8 cellular contexts compared by ENCODE assay signal in genomic region chr16:8960788-8961109, GRCh38. TPM values are rescaled to one million over a fixed set of nuclear protein-coding genes. Genes with fewer than 3 reads are reported as not detected.
DNase-seq lines count a peak whose midpoint lies in the region; ATAC-seq and TF ChIP-seq lines count a peak whose summit lies in the region.

No MANE protein-coding gene starts in this region.

- H3K36me3 ChIP-seq in right atrium auricular region: no peaks in the 10 kb centered on the region
- H3K36me3 ChIP-seq in mesenchymal stem cell (ENCODE audit: control insufficient read depth in 1 of 2, insufficient read depth in 2 of 2, low read depth in 1 of 2, low read length in 2 of 2): no peaks in the 10 kb centered on the region
- no peaks in the 10 kb centered on the region for H3K36me3 ChIP-seq in upper lobe of left lung

- H2BK15ac ChIP-seq in mesenchymal stem cell (ENCODE audit: low read depth, poor library complexity, severe bottlenecking): no peak overlapping the region

- no peak overlapping the region for H3K23ac ChIP-seq in mesenchymal stem cell (ENCODE audit: low read length in 2 of 2)

- peak overlapping the region; percentile 83 for H3K27ac Mint-ChIP-seq in activated naive CD8-positive, alpha-beta T cell treated with anti-CD3 and anti-CD28 coated beads, Interleukin-2, amount 10 ng/mL, durations not matched to agents 7 days and 5 days

- H3K27ac ChIP-seq in right atrium auricular region (peak overlapping the region; percentile 53), mesenchymal stem cell (ENCODE audit: low read length, poor library complexity, severe bottlenecking) (no peak overlapping the region), upper lobe of left lung (peak overlapping the region; percentile 5 to 70 (median 46))

- H3K4me3 ChIP-seq in right atrium auricular region (no peak overlapping the region), mesenchymal stem cell (ENCODE audit: insufficient read depth in 1 of 2, low read depth in 1 of 2, low read length in 2 of 2) (peak overlapping the region in 1 of 2 experiments; percentile 55), upper lobe of left lung (peak overlapping the region in 1 of 4 donors; percentile 16)

- H3K9me3 Mint-ChIP-seq in activated naive CD8-positive, alpha-beta T cell treated with anti-CD3 and anti-CD28 coated beads, Interleukin-2, amount 10 ng/mL, durations not matched to agents 7 days and 5 days: no peaks in the 10 kb centered on the region

- H3K36me3 Mint-ChIP-seq in activated naive CD8-positive, alpha-beta T cell treated with anti-CD3 and anti-CD28 coated beads, Interleukin-2, amount 10 ng/mL, durations not matched to agents 7 days and 5 days: peaks cover 11% of the 10 kb centered on the region

- H3K14ac ChIP-seq in mesenchymal stem cell (ENCODE audit: low read length in 2 of 2): no peak overlapping the region

- peak overlapping the region; percentile 93 for H3K4me3 Mint-ChIP-seq in activated naive CD8-positive, alpha-beta T cell treated with anti-CD3 and anti-CD28 coated beads, Interleukin-2, amount 10 ng/mL, durations not matched to agents 7 days and 5 days

- no peak for TF ChIP-seq CTCF in right atrium auricular region (IDR thresholded peaks at IDR 0.05)
- TF ChIP-seq CTCF in upper lobe of left lung (IDR thresholded peaks at IDR 0.05): no peak

- H4K8ac ChIP-seq in mesenchymal stem cell (ENCODE audit: low read length): no peak overlapping the region

- ATAC-seq in left cardiac atrium (no peak), upper lobe of left lung (ENCODE audit: low FRiP score in 2 of 2) (no peak)
- no peak for ATAC-seq in activated naive CD8-positive, alpha-beta T cell treated with anti-CD3 and anti-CD28 coated beads, Interleukin-2, amount 10 ng/mL, durations not matched to agents 7 days and 5 days (ENCODE audit: low read depth)

- POLR2A ChIA-PET in activated naive CD8-positive, alpha-beta T cell treated with anti-CD3 and anti-CD28 coated beads, Interleukin-2, amount 10 ng/mL, durations not matched to agents 7 days and 5 days (lab: Charles Lee): interaction anchor here (1.2 kb wide), 1 partner anchor 89 kb away, joined by 3 read pairs; no protein-coding TSS in a partner anchor

- no peaks in the 10 kb centered on the region for H3K79me1 ChIP-seq in mesenchymal stem cell (replicated peaks; ENCODE audit: low read length, poor library complexity, severe bottlenecking)

- no peak overlapping the region for H2BK12ac ChIP-seq in mesenchymal stem cell (ENCODE audit: low read length in 2 of 2)

- H3K27me3 Mint-ChIP-seq in activated naive CD8-positive, alpha-beta T cell treated with anti-CD3 and anti-CD28 coated beads, Interleukin-2, amount 10 ng/mL, durations not matched to agents 7 days and 5 days: no peaks in the 10 kb centered on the region

- H4K91ac ChIP-seq in mesenchymal stem cell (ENCODE audit: low read length): no peak overlapping the region

- H3K18ac ChIP-seq in mesenchymal stem cell (ENCODE audit: low read depth in 1 of 2, low read length in 2 of 2): no peak overlapping the region

- no peak for DNase-seq in right atrium auricular region (ENCODE audit: low spot score)
- DNase-seq in left cardiac atrium: no peak
- no peak for DNase-seq in activated naive CD8-positive, alpha-beta T cell treated with anti-CD3 and anti-CD28 coated beads, Interleukin-2, amount 10 ng/mL, durations not matched to agents 7 days and 5 days
- no peak for DNase-seq in mesenchymal stem cell
- no peak for DNase-seq in upper lobe of left lung
- no peak for DNase-seq in activated effector memory CD4-positive, alpha-beta T cell treated with Interleukin-2 at 50 U/mL for 16 hours
- DNase-seq in NCI-H748 (lab: John Stamatoyannopoulos, UW; ENCODE audit: unreplicated experiment): no peak
- DNase-seq in cerebellar cortex (ENCODE audit: low spot score): no peak

- TF ChIP-seq POLR2A in upper lobe of left lung (IDR thresholded peaks at IDR 0.05): no peak

- no peak overlapping the region for H2BK120ac ChIP-seq in mesenchymal stem cell (ENCODE audit: low read depth, low read length)

- H3K4me1 Mint-ChIP-seq in activated naive CD8-positive, alpha-beta T cell treated with anti-CD3 and anti-CD28 coated beads, Interleukin-2, amount 10 ng/mL, durations not matched to agents 7 days and 5 days: peaks cover 63% of the 10 kb centered on the region

- no peaks in the 10 kb centered on the region for H3K9me3 ChIP-seq in right atrium auricular region
- H3K9me3 ChIP-seq in mesenchymal stem cell (ENCODE audit: control insufficient read depth, low read length): no peaks in the 10 kb centered on the region
- no peaks in the 10 kb centered on the region for H3K9me3 ChIP-seq in upper lobe of left lung

- WGBS in mesenchymal stem cell: 50% methylated on average over 1 of the region's 1 CpG
- WGBS in upper lobe of left lung, 2 donors: 25 to 33% methylated on average over 1 of the region's 1 CpG

- no peak overlapping the region for H2BK5ac ChIP-seq in mesenchymal stem cell (ENCODE audit: low read depth, low read length, poor library complexity, severe bottlenecking)

- H3K27me3 ChIP-seq in right atrium auricular region: no peaks in the 10 kb centered on the region
- H3K27me3 ChIP-seq in mesenchymal stem cell (ENCODE audit: control insufficient read depth in 1 of 2, insufficient read depth in 1 of 2, low read length in 2 of 2): no peaks in the 10 kb centered on the region
- H3K27me3 ChIP-seq in upper lobe of left lung: no peaks in the 10 kb centered on the region

- peaks cover 0 to 72% of the 10 kb centered on the region in 2 donors for H3K4me1 ChIP-seq in right atrium auricular region
- peaks cover 25% of the 10 kb centered on the region for H3K4me1 ChIP-seq in mesenchymal stem cell (ENCODE audit: control insufficient read depth, insufficient read depth, low read depth, low read length)
- peaks cover 65 to 73% (median 68%) of the 10 kb centered on the region in 4 donors for H3K4me1 ChIP-seq in upper lobe of left lung

- H3K9ac ChIP-seq in mesenchymal stem cell (ENCODE audit: low read length): peak overlapping the region; percentile 48

- intact Hi-C loops in left cardiac atrium (cut with DNase I): loop anchor here in 1 of 2 donors (5.0 kb wide), 1 partner anchor 132 kb away; the partner anchor contains the start of gene HAPSTR1

- TF ChIP-seq EP300 in upper lobe of left lung (IDR thresholded peaks at IDR 0.05): no peak

- H2AFZ ChIP-seq in mesenchymal stem cell (ENCODE audit: low read depth, low read length): no peak overlapping the region

- H2AK5ac ChIP-seq in mesenchymal stem cell (ENCODE audit: low read length, severe bottlenecking): no peak overlapping the region

- no peak overlapping the region for H3K4ac ChIP-seq in mesenchymal stem cell (ENCODE audit: low read depth in 1 of 2, low read length in 2 of 2)

- no peak overlapping the region for H3K4me2 ChIP-seq in mesenchymal stem cell (ENCODE audit: low read length, poor library complexity, severe bottlenecking)

RNA-seq across cellular contexts. Expression of gene USP7, which starts 3.0 kb away (rescaled TPM):
- total RNA-seq in right atrium auricular region (10 to 100 TPM; 42.2 to 57.4 TPM), left cardiac atrium (10 to 100 TPM; 56.0 to 69.1 TPM), upper lobe of left lung (100 to 1,000 TPM in 1 of 6 donors, 10 to 100 TPM in 5; 68.2 to 122 (median 72.2) TPM)
- total RNA-seq in activated naive CD8-positive, alpha-beta T cell treated with anti-CD3 and anti-CD28 coated beads, Interleukin-2, amount 10 ng/mL, durations not matched to agents 7 days and 5 days: 100 to 1,000 TPM; 153 to 162 TPM
- 42.3 TPM for polyA plus RNA-seq in mesenchymal stem cell (2013, experiment 1 of 2)
- 42.5 TPM for polyA plus RNA-seq in mesenchymal stem cell (2013, experiment 2 of 2)
